In genomic region chr6:112282217-112282616, GRCh38 we compare ENCODE assay signal across 9 cellular contexts. TPM values are rescaled to one million over a fixed set of nuclear protein-coding genes. Genes with fewer than 3 reads are reported as not detected.
DNase-seq lines count a peak whose midpoint lies in the region; ATAC-seq, FAIRE-seq and TF ChIP-seq lines count a peak whose summit lies in the region.
"Had no signal": no experiment of that assay in that cellular context is flagged by ENCODE, and none has a peak within 500 bp of the region (broad histone marks: within the 10 kb centered on the region; RNA-seq: fewer than 3 reads in every experiment).

No MANE protein-coding gene starts in this region.

- peaks cover 47% of the 10 kb centered on the region for H3K4me1 Mint-ChIP-seq in HFFc6 (ENCODE audit: low read depth)
- peaks cover 2 to 6% of the 10 kb centered on the region in 2 donors for H3K4me1 Mint-ChIP-seq in stimulated activated naive B cell treated with anti-CD40 and anti-IgM and Interleukin-4, amounts not matched to agents 10 μg/mL and 1 μg/mL and 100 μg/mL, for 72 hours

- no peaks in the 10 kb centered on the region for H3K9me3 Mint-ChIP-seq in HFFc6
- H3K9me3 Mint-ChIP-seq in stimulated activated naive B cell treated with anti-CD40 and anti-IgM and Interleukin-4, amounts not matched to agents 10 μg/mL and 1 μg/mL and 100 μg/mL, for 72 hours = no peaks in the 10 kb centered on the region

- no peak for ATAC-seq in GM21528 (IDR thresholded peaks at IDR 0.05; ENCODE audit: low FRiP score, unreplicated experiment)
- no peak for ATAC-seq in stimulated activated naive B cell treated with anti-CD40 and anti-IgM and Interleukin-4, amounts not matched to agents 10 μg/mL and 1 μg/mL and 100 μg/mL, for 72 hours (replicated peaks)

- H3K36me3 Mint-ChIP-seq in HFFc6 (ENCODE audit: low read depth) = no peaks in the 10 kb centered on the region; the same call in 1 of the 2 replicates
- H3K36me3 Mint-ChIP-seq in stimulated activated naive B cell treated with anti-CD40 and anti-IgM and Interleukin-4, amounts not matched to agents 10 μg/mL and 1 μg/mL and 100 μg/mL, for 72 hours = no peaks in the 10 kb centered on the region
- H3K36me3 Mint-ChIP-seq: activated naive CD8-positive, alpha-beta T cell had no signal

- no peaks in the 10 kb centered on the region; the same call in 1 of the 2 replicates for H3K27me3 Mint-ChIP-seq in HFFc6 (ENCODE audit: insufficient read depth)
- peaks cover 5 to 8% of the 10 kb centered on the region in 2 donors for H3K27me3 Mint-ChIP-seq in stimulated activated naive B cell treated with anti-CD40 and anti-IgM and Interleukin-4, amounts not matched to agents 10 μg/mL and 1 μg/mL and 100 μg/mL, for 72 hours

- H3K27ac Mint-ChIP-seq in HFFc6 = peak overlapping the region; percentile 42
- no peak overlapping the region for H3K27ac Mint-ChIP-seq in stimulated activated naive B cell treated with anti-CD40 and anti-IgM and Interleukin-4, amounts not matched to agents 10 μg/mL and 1 μg/mL and 100 μg/mL, for 72 hours
- H3K27ac Mint-ChIP-seq: activated naive CD8-positive, alpha-beta T cell had no signal

- peak; percentile 65 for TF ChIP-seq CTCF in HFFc6 (IDR thresholded peaks at IDR 0.05)

- FAIRE-seq in GM19239 (lab: Jason Lieb, UNC) = no peak

- H3K4me3 Mint-ChIP-seq in HFFc6 = peak overlapping the region; percentile 62
- no peak overlapping the region for H3K4me3 Mint-ChIP-seq in stimulated activated naive B cell treated with anti-CD40 and anti-IgM and Interleukin-4, amounts not matched to agents 10 μg/mL and 1 μg/mL and 100 μg/mL, for 72 hours
- H3K4me3 Mint-ChIP-seq: activated naive CD8-positive, alpha-beta T cell had no signal

- DNase-seq in HFFc6 (peak; percentile 87), anterior cingulate cortex (lab: John Stamatoyannopoulos, UW) (peak in 35 of 58 donors; percentile 4 to 70 (median 36)), iPS-NIHi7 (ENCODE audit: extremely low spot score) (peak; percentile 31), stromal cell of bone marrow (ENCODE audit: low read depth) (peak; percentile 88), GM19239 (ENCODE audit: insufficient read length, low spot score) (no peak)
- DNase-seq in stimulated activated naive CD4-positive, alpha-beta T cell treated with Interleukin-2 at 50 U/mL for 16 hours (lab: John Stamatoyannopoulos, UW) = no peak
- no peak for DNase-seq in stimulated activated naive B cell treated with anti-CD40 and anti-IgM and Interleukin-4, amounts not matched to agents 10 μg/mL and 1 μg/mL and 100 μg/mL, for 72 hours

RNA-seq across cellular contexts. Expression of gene LAMA4, which starts 27.9 kb away (rescaled TPM):
- total RNA-seq in HFFc6 (2021; fragmentation: NEBNext Ultra II Directional; extraction: Animal tissue kit (Norgen Biotek cat#: 25700)) = 100 to 1,000 TPM in 2 of 6 experiments, 10 to 100 TPM in 4; 80.6 to 130 (median 89.8) TPM

Comparison
In these comparisons a context has a peak if more than half of its experiments do, and no peak if none do; other contexts are left out.
1. DNase-seq: peak in HFFc6 (single experiment), anterior cingulate cortex (35 of 58), iPS-NIHi7 (single experiment) and stromal cell of bone marrow (single experiment); none in stimulated activated naive CD4-positive, alpha-beta T cell treated with Interleukin-2 at 50 U/mL for 16 hours (single experiment), stimulated activated naive B cell treated with anti-CD40 and anti-IgM and Interleukin-4, amounts not matched to agents 10 μg/mL and 1 μg/mL and 100 μg/mL, for 72 hours (single experiment) and GM19239 (single experiment).